Comparison of ENCODE assay signal across 11 cellular contexts in the genomic region with DNA sequence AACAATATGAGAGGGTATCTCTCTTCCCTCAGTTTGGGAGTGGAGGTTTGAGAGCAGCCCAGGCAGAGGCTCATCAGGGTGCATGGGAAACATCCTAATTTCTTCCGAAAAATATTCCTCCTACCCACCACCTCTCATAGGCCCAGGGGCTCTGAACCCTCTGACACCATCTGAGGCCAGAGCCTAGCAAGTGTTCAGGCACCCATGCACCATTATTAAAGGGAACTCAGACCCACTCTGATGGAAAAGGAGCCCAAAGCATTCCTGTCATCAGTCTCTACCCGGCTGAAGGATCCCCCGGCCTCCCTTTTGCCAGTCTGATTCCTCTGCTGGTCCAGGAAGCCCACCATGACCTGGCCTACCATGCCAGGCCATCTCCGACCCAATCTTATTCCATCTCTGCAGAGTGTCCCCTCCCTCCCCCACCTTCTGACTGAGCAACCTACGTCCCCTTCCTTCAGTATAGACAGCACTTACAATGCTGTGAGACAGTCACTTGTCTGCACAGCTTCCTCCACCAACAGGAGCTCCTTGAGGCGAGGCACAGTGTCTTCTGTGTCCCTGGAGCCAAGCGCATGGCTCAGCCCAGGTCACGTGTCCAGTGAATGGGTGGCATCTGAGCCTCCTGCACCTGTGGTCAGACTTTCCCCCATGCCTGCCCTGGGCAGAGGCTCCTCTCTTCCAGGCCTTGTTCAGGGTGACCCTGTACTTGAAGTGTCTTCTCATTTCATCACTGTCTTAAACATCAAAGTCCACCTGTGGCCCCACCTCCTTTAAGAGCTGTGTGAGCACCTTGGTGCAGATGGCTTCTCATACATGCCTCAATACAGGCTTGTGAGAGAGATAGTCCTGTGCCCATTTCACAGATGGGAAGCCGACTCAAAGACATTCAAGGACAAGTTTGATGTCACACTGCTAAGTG. TPM values are rescaled to one million over a fixed set of nuclear protein-coding genes. Genes with fewer than 3 reads are reported as not detected.
A peak's percentile ranks its signal among the peaks of the same experiment; 100 is the strongest.
DNase-seq lines count a peak whose midpoint lies in the region; ATAC-seq and TF ChIP-seq lines count a peak whose summit lies in the region.
"Had no signal": no experiment of that assay in that cellular context is flagged by ENCODE, and none has a peak within 500 bp of the region (broad histone marks: within the 10 kb centered on the region; RNA-seq: fewer than 3 reads in every experiment).

No MANE protein-coding gene starts in this region.

- CTCF ChIA-PET in CD4-positive, alpha-beta T cell (lab: Charles Lee) = interaction anchor here (1.1 kb wide), 1 partner anchor 34 kb away, joined by 3 read pairs; a partner anchor contains a TSS

- no peaks in the 10 kb centered on the region for H3K27me3 ChIP-seq in CD4-positive, alpha-beta T cell (ENCODE audit: control insufficient read depth, insufficient read depth, low read length)

- DNase-seq in CD4-positive, alpha-beta T cell = no peak
- DNase-seq in chondrocyte (ENCODE audit: low spot score) (no peak), NCI-H82 (lab: John Stamatoyannopoulos, UW) (no peak), NCI-H2107 (lab: John Stamatoyannopoulos, UW) (no peak), NOMO-1 (lab: John Stamatoyannopoulos, UW; ENCODE audit: unreplicated experiment in 2 of 2) (no peak), RKO (ENCODE audit: low spot score) (no peak)

- TF ChIP-seq CTCF in CD4-positive, alpha-beta T cell (IDR thresholded peaks at IDR 0.05) = no peak
- TF ChIP-seq CTCF in chondrocyte (IDR thresholded peaks at IDR 0.05) = no peak

- H3K27ac Mint-ChIP-seq in CD4-positive, alpha-beta T cell = peak overlapping the region; percentile 20
- peak overlapping the region; percentile 63 for H3K27ac Mint-ChIP-seq in chondrocyte (ENCODE audit: unreplicated experiment)
- H3K27ac Mint-ChIP-seq: activated T-helper 2 cell treated with anti-CD3 and anti-CD28 coated beads, Interferon-gamma antibody, Interleukin-2, Interleukin-4, amounts not matched to agents 10 μg/mL and 5 μg/mL and 100 μg/mL, durations not matched to agents 14 hours and 24 hours and 36 hours had no signal

- no peak overlapping the region for H3K27ac ChIP-seq in CD4-positive, alpha-beta T cell (ENCODE audit: low read depth, low read length)
- H3K27ac ChIP-seq: SK-N-MC had no signal

- H3K4me1 Mint-ChIP-seq in CD4-positive, alpha-beta T cell (ENCODE audit: low read depth) = peaks cover 13% of the 10 kb centered on the region
- no peaks in the 10 kb centered on the region for H3K4me1 Mint-ChIP-seq in chondrocyte (ENCODE audit: low read depth)

- intact Hi-C loops in CD4-positive, alpha-beta T cell (cut with DNase I, micrococcal nuclease) = no loop called here

- POLR2A ChIA-PET in CD4-positive, alpha-beta T cell (lab: Charles Lee) = no interaction called here

- H3K9me3 Mint-ChIP-seq in CD4-positive, alpha-beta T cell = no peaks in the 10 kb centered on the region
- no peaks in the 10 kb centered on the region for H3K9me3 Mint-ChIP-seq in chondrocyte (ENCODE audit: low read depth)
- H3K9me3 Mint-ChIP-seq: activated T-helper 2 cell treated with anti-CD3 and anti-CD28 coated beads, Interferon-gamma antibody, Interleukin-2, Interleukin-4, amounts not matched to agents 10 μg/mL and 5 μg/mL and 100 μg/mL, durations not matched to agents 14 hours and 24 hours and 36 hours had no signal

- no peaks in the 10 kb centered on the region for H3K27me3 Mint-ChIP-seq in CD4-positive, alpha-beta T cell
- H3K27me3 Mint-ChIP-seq in chondrocyte (ENCODE audit: low read depth) = peaks cover 3% of the 10 kb centered on the region

- no peak for ATAC-seq in CD4-positive, alpha-beta T cell (ENCODE audit: poor library complexity)
- ATAC-seq in GM19372 (IDR thresholded peaks at IDR 0.05; ENCODE audit: low read depth, unreplicated experiment) (peak; percentile 47), HG02973 (IDR thresholded peaks at IDR 0.05; ENCODE audit: unreplicated experiment) (peak; percentile 37)

- H3K9me3 ChIP-seq in CD4-positive, alpha-beta T cell (ENCODE audit: control insufficient read depth, low read length) = no peaks in the 10 kb centered on the region

- no peaks in the 10 kb centered on the region for H3K36me3 Mint-ChIP-seq in CD4-positive, alpha-beta T cell (ENCODE audit: low read depth)
- no peaks in the 10 kb centered on the region for H3K36me3 Mint-ChIP-seq in chondrocyte (ENCODE audit: low read depth)

- no peak overlapping the region for H3K4me3 Mint-ChIP-seq in CD4-positive, alpha-beta T cell
- no peak overlapping the region for H3K4me3 Mint-ChIP-seq in chondrocyte (ENCODE audit: unreplicated experiment)

RNA-seq across cellular contexts. Expression of a gene that starts 0.9 kb away (rescaled TPM):
- total RNA-seq in CD4-positive, alpha-beta T cell = not detected
- not detected in 3 replicates for total RNA-seq in chondrocyte
- total RNA-seq: activated T-helper 2 cell treated with anti-CD3 and anti-CD28 coated beads, Interferon-gamma antibody, Interleukin-2, Interleukin-4, amounts not matched to agents 10 μg/mL and 5 μg/mL and 100 μg/mL, durations not matched to agents 14 hours and 24 hours and 36 hours; skeletal muscle tissue had no signal

RNA-seq across cellular contexts. Expression of a gene that starts 21.6 kb away (rescaled TPM):
- under 1 TPM; 0.74 to 0.92 TPM for total RNA-seq in CD4-positive, alpha-beta T cell
- total RNA-seq in chondrocyte = 0.24 to 5.1 TPM (median 3.5 TPM) in 3 replicates

RNA-seq across cellular contexts. Expression of a gene that starts 33.4 kb away (rescaled TPM):
- 10 to 100 TPM; 64.7 to 67.9 TPM for total RNA-seq in CD4-positive, alpha-beta T cell
- 106 to 114 TPM (median 109 TPM) in 3 replicates for total RNA-seq in chondrocyte

RNA-seq across cellular contexts. Expression of a gene that starts 52.6 kb away (rescaled TPM):
- not detected for total RNA-seq in CD4-positive, alpha-beta T cell
- total RNA-seq in chondrocyte = not detected in 3 replicates
- total RNA-seq: activated T-helper 2 cell treated with anti-CD3 and anti-CD28 coated beads, Interferon-gamma antibody, Interleukin-2, Interleukin-4, amounts not matched to agents 10 μg/mL and 5 μg/mL and 100 μg/mL, durations not matched to agents 14 hours and 24 hours and 36 hours; skeletal muscle tissue had no signal
